ENCODE assay signal across 15 cellular contexts in genomic region chr14:48963231-48963630, GRCh38.
DNase-seq lines count a peak whose midpoint lies in the region; ATAC-seq and TF ChIP-seq lines count a peak whose summit lies in the region.
"Had no signal": no experiment of that assay in that cellular context is flagged by ENCODE, and none has a peak within 500 bp of the region (broad histone marks: within the 10 kb centered on the region; RNA-seq: fewer than 3 reads in every experiment).

No MANE protein-coding gene starts in this region.

- H3K36me3 ChIP-seq in Loucy (ENCODE audit: insufficient read depth, low read length) (no peaks in the 10 kb centered on the region), liver (ENCODE audit: control insufficient read depth in 4 of 4, insufficient read depth in 3 of 4, low read depth in 1 of 4, low read length in 3 of 4) (no peaks in the 10 kb centered on the region), ascending aorta (no peaks in the 10 kb centered on the region)
- H3K36me3 ChIP-seq: BE2C had no signal

- H3K4me1 ChIP-seq in Loucy (ENCODE audit: insufficient read depth, low read length, poor library complexity, severe bottlenecking): peaks cover 45% of the 10 kb centered on the region
- no peaks in the 10 kb centered on the region for H3K4me1 ChIP-seq in liver (ENCODE audit: control insufficient read depth in 4 of 4, insufficient read depth in 4 of 4, low read length in 3 of 4)
- H3K4me1 ChIP-seq in ascending aorta: no peaks in the 10 kb centered on the region
- H3K4me1 ChIP-seq: A549, BE2C had no signal

- H3K4me2 ChIP-seq in Loucy (ENCODE audit: low read depth, low read length, poor library complexity, severe bottlenecking): no peak overlapping the region
- H3K4me2 ChIP-seq: A549 had no signal

- H3F3A ChIP-seq in Loucy (ENCODE audit: low read depth): peaks cover 6% of the 10 kb centered on the region; the same call in 1 of the 2 replicates

- DNase-seq in mucosa of gallbladder (ENCODE audit: low spot score) (peak; percentile 12), ascending aorta (ENCODE audit: low spot score in 2 of 2) (no peak), DMS114 treated with DMSO at 0.1 percent for 48 hours (lab: John Stamatoyannopoulos, UW; ENCODE audit: unreplicated experiment) (no peak)
- DNase-seq: BE2C; CD8-positive, alpha-beta T cell; COR-L47; GM23248 had no signal

- no peaks in the 10 kb centered on the region for H3K79me2 ChIP-seq in Loucy (ENCODE audit: insufficient read depth, low read length)

- TF ChIP-seq CTCF in Loucy (conservative IDR thresholded peaks at IDR 0.05; ENCODE audit: low read length) (no peak), liver (IDR thresholded peaks at IDR 0.05; ENCODE audit: low read depth, low read length, missing input control) (no peak), ascending aorta (IDR thresholded peaks at IDR 0.05) (no peak)

- ATAC-seq in HG02588 (IDR thresholded peaks at IDR 0.05; ENCODE audit: unreplicated experiment): no peak
- no peak for ATAC-seq in GM21423 (IDR thresholded peaks at IDR 0.05; ENCODE audit: unreplicated experiment)
- ATAC-seq: A549; CD8-positive, alpha-beta T cell; GM12878; HCT116 had no signal

- H3K9me3 ChIP-seq in Loucy (ENCODE audit: insufficient read depth, low read depth, low read length) (no peaks in the 10 kb centered on the region), liver (ENCODE audit: control insufficient read depth in 4 of 4, low read length in 3 of 4) (no peaks in the 10 kb centered on the region), ascending aorta (no peaks in the 10 kb centered on the region)
- H3K9me3 ChIP-seq: A549, BE2C had no signal

- H3K4me3 ChIP-seq in Loucy (ENCODE audit: low read length, poor library complexity, severe bottlenecking): no peak overlapping the region
- no peak overlapping the region for H3K4me3 ChIP-seq in liver (ENCODE audit: low read depth in 1 of 3, low read length in 3 of 3)
- H3K4me3 ChIP-seq in ascending aorta: no peak overlapping the region
- H3K4me3 ChIP-seq: A549, GM12878, GM23248 had no signal

- H3K27me3 ChIP-seq in Loucy (ENCODE audit: insufficient read depth, low read length, poor library complexity, severe bottlenecking) (no peaks in the 10 kb centered on the region), liver (ENCODE audit: control insufficient read depth in 4 of 4, insufficient read depth in 4 of 4, low read length in 3 of 4) (no peaks in the 10 kb centered on the region), ascending aorta (no peaks in the 10 kb centered on the region)
- H3K27me3 ChIP-seq: BE2C had no signal

- TF ChIP-seq RAD21 in liver (IDR thresholded peaks at IDR 0.05): peak; percentile 11 to 35

- intact Hi-C loops in ascending aorta (cut with DNase I): no loop called here

- 44% methylated on average over 2 of the region's 2 CpGs for WGBS in liver

- H3K9me2 ChIP-seq in Loucy (replicated peaks; ENCODE audit: low read depth, low read length): no peaks in the 10 kb centered on the region

- no peaks in the 10 kb centered on the region for H4K20me1 ChIP-seq in Loucy (ENCODE audit: insufficient read depth, low read length, poor library complexity, severe bottlenecking)

- H3K27ac ChIP-seq in liver (ENCODE audit: low read depth in 1 of 2, low read length in 2 of 2) (no peak overlapping the region), ascending aorta (no peak overlapping the region)
- H3K27ac ChIP-seq: A549, C4-2B, GM23248 had no signal

- no peak overlapping the region for H3K9ac ChIP-seq in Loucy (ENCODE audit: low read depth, low read length, poor library complexity, severe bottlenecking)
- H3K9ac ChIP-seq in liver (ENCODE audit: low read depth in 1 of 2, low read length in 2 of 2): no peak overlapping the region
- H3K9ac ChIP-seq: GM23248 had no signal

- H2AFZ ChIP-seq in Loucy (ENCODE audit: low read length): peak overlapping the region; percentile 64
- H2AFZ ChIP-seq: GM23248 had no signal

TF ChIP-seq in liver, 16 proteins besides CTCF, POLR2A, EP300 and RAD21:
- TF ChIP-seq REST (IDR thresholded peaks at IDR 0.05) (no peak), TAF1 (conservative IDR thresholded peaks at IDR 0.05) (no peak), EGR1 (IDR thresholded peaks at IDR 0.05; ENCODE audit: low read depth in 2 of 2) (peak in 1 of 2 donors; percentile 33), YY1 (IDR thresholded peaks at IDR 0.05) (peak; percentile 33), FOXA1 (IDR thresholded peaks at IDR 0.05) (no peak), SP1 (IDR thresholded peaks at IDR 0.05) (peak; percentile 71), JUND (IDR thresholded peaks at IDR 0.05) (no peak), RXRA (IDR thresholded peaks at IDR 0.05) (peak; percentile 10 to 47), NR2F2 (IDR thresholded peaks at IDR 0.05) (no peak), GABPA (IDR thresholded peaks at IDR 0.05 in 1 of 2, conservative IDR thresholded peaks at IDR 0.05 in 1 of 2) (no peak), MAX (IDR thresholded peaks at IDR 0.05) (peak; percentile 34), ATF3 (IDR thresholded peaks at IDR 0.05) (no peak), HNF4A (conservative IDR thresholded peaks at IDR 0.05) (peak; percentile 86 to 90), ZBTB33 (IDR thresholded peaks at IDR 0.05) (peak; percentile 17), FOXA2 (IDR thresholded peaks at IDR 0.05) (no peak), HNF4G (IDR thresholded peaks at IDR 0.05) (peak; percentile 47)
